Comparison of ENCODE assay signal across 8 cellular contexts in genomic region chr3:88059380-88060160, GRCh38. TPM values are rescaled to one million over a fixed set of nuclear protein-coding genes. Genes with fewer than 3 reads are reported as not detected.
DNase-seq lines count a peak whose midpoint lies in the region; ATAC-seq and TF ChIP-seq lines count a peak whose summit lies in the region.

No MANE protein-coding gene starts in this region.

- H3K27ac Mint-ChIP-seq in activated CD4-positive, alpha-beta T cell treated with anti-CD3 and anti-CD28 coated beads, Interleukin-2, amount 10 ng/mL, durations not matched to agents 7 days and 5 days: peak overlapping the region; percentile 97

- CTCF ChIA-PET in activated CD4-positive, alpha-beta T cell treated with anti-CD3 and anti-CD28 coated beads, Interleukin-2, amount 10 ng/mL, durations not matched to agents 7 days and 5 days (lab: Charles Lee): interaction anchor here (0.6 to 1.6 kb wide), 3 partner anchors 22 to 82 kb away, joined by 3 to 7 read pairs (median 3); no protein-coding TSS in a partner anchor

- H3K27me3 ChIP-seq in ectodermal cell (ENCODE audit: control insufficient read depth, insufficient read depth, low read length, poor library complexity, severe bottlenecking) (no peaks in the 10 kb centered on the region), uterus (no peaks in the 10 kb centered on the region)

- H3K9me3 Mint-ChIP-seq in activated CD4-positive, alpha-beta T cell treated with anti-CD3 and anti-CD28 coated beads, Interleukin-2, amount 10 ng/mL, durations not matched to agents 7 days and 5 days: no peaks in the 10 kb centered on the region

- in situ Hi-C loops in KBM-7 (cut with MboI; ENCODE audit: low pct_unique_long_range_greater_than_20kb, low sequenced_read_pairs): no loop called here

- H3K4me3 Mint-ChIP-seq in activated CD4-positive, alpha-beta T cell treated with anti-CD3 and anti-CD28 coated beads, Interleukin-2, amount 10 ng/mL, durations not matched to agents 7 days and 5 days: peak overlapping the region; percentile 90

- H3K36me3 Mint-ChIP-seq in activated CD4-positive, alpha-beta T cell treated with anti-CD3 and anti-CD28 coated beads, Interleukin-2, amount 10 ng/mL, durations not matched to agents 7 days and 5 days (ENCODE audit: low read depth): peaks cover 39% of the 10 kb centered on the region

- POLR2A ChIA-PET in activated CD4-positive, alpha-beta T cell treated with anti-CD3 and anti-CD28 coated beads, Interleukin-2, amount 10 ng/mL, durations not matched to agents 7 days and 5 days (lab: Charles Lee): interaction anchor here (0.6 kb wide), 1 partner anchor 64 kb away, joined by 7 read pairs; no protein-coding TSS in a partner anchor

- peak; percentile 3 for ATAC-seq in HG02588 (IDR thresholded peaks at IDR 0.05; ENCODE audit: unreplicated experiment)

- intact Hi-C loops in uterus (cut with DNase I; ENCODE audit: low total_unique reads): no loop called here

- DNase-seq in activated CD4-positive, alpha-beta T cell treated with anti-CD3 and anti-CD28 coated beads, Interleukin-2, amount 10 ng/mL, durations not matched to agents 7 days and 5 days: peak; percentile 12
- DNase-seq in activated CD4-positive, alpha-beta T cell treated with anti-CD3 and anti-CD28 coated beads for 48 hours: no peak
- DNase-seq in RKO (ENCODE audit: low spot score) (peak; percentile 25), midbrain (lab: John Stamatoyannopoulos, UW) (peak; percentile 15), uterus (peak in 1 of 2 donors; percentile 24), KBM-7 (no peak)

- H3K27me3 Mint-ChIP-seq in activated CD4-positive, alpha-beta T cell treated with anti-CD3 and anti-CD28 coated beads, Interleukin-2, amount 10 ng/mL, durations not matched to agents 7 days and 5 days: no peaks in the 10 kb centered on the region

- peaks cover 59% of the 10 kb centered on the region for H3K4me1 Mint-ChIP-seq in activated CD4-positive, alpha-beta T cell treated with anti-CD3 and anti-CD28 coated beads, Interleukin-2, amount 10 ng/mL, durations not matched to agents 7 days and 5 days

- H3K4me3 ChIP-seq in ectodermal cell (ENCODE audit: insufficient read depth, low read depth, low read length) (peak overlapping the region; percentile 84), uterus (peak overlapping the region; percentile 86 to 95)

- H3K4me1 ChIP-seq in ectodermal cell (ENCODE audit: control insufficient read depth, insufficient read depth, low read length): peaks cover 5% of the 10 kb centered on the region
- H3K4me1 ChIP-seq in uterus: peaks cover 0 to 6% of the 10 kb centered on the region in 2 donors

- 0 to 1% methylated on average over 40 to 44 of the region's 45 CpGs for WGBS in ectodermal cell, 2 experiments

- TF ChIP-seq POLR2A in uterus (IDR thresholded peaks at IDR 0.05): no peak

- H3K9me3 ChIP-seq in ectodermal cell (ENCODE audit: control insufficient read depth, low read length) (no peaks in the 10 kb centered on the region), uterus (no peaks in the 10 kb centered on the region)

- peak in 1 of 4 experiments; percentile 4 for TF ChIP-seq CTCF in uterus (IDR thresholded peaks at IDR 0.05)

- H3K36me3 ChIP-seq in ectodermal cell (ENCODE audit: control insufficient read depth, insufficient read depth, low read length) (peaks cover 7% of the 10 kb centered on the region), uterus (no peaks in the 10 kb centered on the region)

- peak overlapping the region; percentile 82 for H3K27ac ChIP-seq in ectodermal cell (ENCODE audit: insufficient read depth, low read depth, low read length, poor library complexity, severe bottlenecking)
- H3K27ac ChIP-seq in uterus: peak overlapping the region; percentile 88 to 96

RNA-seq across cellular contexts. Expression of gene ZNF654, which starts 0.5 kb away (rescaled TPM):
- total RNA-seq in activated CD4-positive, alpha-beta T cell treated with anti-CD3 and anti-CD28 coated beads, Interleukin-2, amount 10 ng/mL, durations not matched to agents 7 days and 5 days: 10 to 100 TPM; 25.3 to 25.4 TPM
- 5.3 TPM for polyA plus RNA-seq in ectodermal cell (2013, experiment 1 of 4)
- 6.6 TPM for polyA plus RNA-seq in ectodermal cell (2013, experiment 2 of 4)
- polyA plus RNA-seq in ectodermal cell (2013, experiment 3 of 4): 4.9 TPM
- 5.1 TPM for polyA plus RNA-seq in ectodermal cell (2013, experiment 4 of 4)
- 10 to 100 TPM; 16.1 to 49.1 (median 21.5) TPM for total RNA-seq in uterus

RNA-seq across cellular contexts. Expression of gene CGGBP1, which starts 0.8 kb away (rescaled TPM):
- 100 to 1,000 TPM; 108 to 128 TPM for total RNA-seq in activated CD4-positive, alpha-beta T cell treated with anti-CD3 and anti-CD28 coated beads, Interleukin-2, amount 10 ng/mL, durations not matched to agents 7 days and 5 days
- polyA plus RNA-seq in ectodermal cell (2013, experiment 1 of 4): 91.9 TPM
- 106 TPM for polyA plus RNA-seq in ectodermal cell (2013, experiment 2 of 4)
- 95.2 TPM for polyA plus RNA-seq in ectodermal cell (2013, experiment 3 of 4)
- 105 TPM for polyA plus RNA-seq in ectodermal cell (2013, experiment 4 of 4)
- total RNA-seq in uterus: 100 to 1,000 TPM in 2 of 4 donors, 10 to 100 TPM in 2; 86.2 to 130 (median 96.8) TPM

Comparison
In these comparisons a context has a peak if more than half of its experiments do, and no peak if none do; other contexts are left out.
1. DNase-seq: peak in activated CD4-positive, alpha-beta T cell treated with anti-CD3 and anti-CD28 coated beads, Interleukin-2, amount 10 ng/mL, durations not matched to agents 7 days and 5 days (single experiment), RKO (single experiment) and midbrain (single experiment); none in activated CD4-positive, alpha-beta T cell treated with anti-CD3 and anti-CD28 coated beads for 48 hours (single experiment) and KBM-7 (single experiment).